ENCODE assay signal across 2 cellular contexts in genomic region chr12:11513288-11513687, GRCh38.
TF ChIP-seq lines count a peak whose summit lies in the region.

No MANE protein-coding gene starts in this region.

TF ChIP-seq in GM23338, 12 proteins besides CTCF, POLR2A, EP300 and RAD21:
- no peak for TF ChIP-seq REST (IDR thresholded peaks at IDR 0.05; ENCODE audit: unreplicated experiment)
- no peak for TF ChIP-seq ETS1 (IDR thresholded peaks at IDR 0.05)
- no peak for TF ChIP-seq EZH2phosphoT487 (IDR thresholded peaks at IDR 0.05; ENCODE audit: unreplicated experiment)
- no peak for TF ChIP-seq EZH2 (IDR thresholded peaks at IDR 0.05; ENCODE audit: low read depth, unreplicated experiment)
- no peak for TF ChIP-seq ZNF462 (CRISPR knock-in tag; IDR thresholded peaks at IDR 0.05)
- TF ChIP-seq NANOG (IDR thresholded peaks at IDR 0.05; ENCODE audit: borderline replicate concordance) = no peak
- TF ChIP-seq CREB1 (CRISPR knock-in tag; IDR thresholded peaks at IDR 0.05; ENCODE audit: low read depth) = no peak
- no peak for TF ChIP-seq STAT1 (IDR thresholded peaks at IDR 0.05; ENCODE audit: unreplicated experiment)

TF ChIP-seq in H1, 55 proteins besides CTCF, POLR2A, EP300 and RAD21:
- no peak for TF ChIP-seq GTF2F1 (IDR thresholded peaks at IDR 0.05; ENCODE audit: borderline replicate concordance, low read depth, low read length)
- no peak for TF ChIP-seq RFX5 (IDR thresholded peaks at IDR 0.05; ENCODE audit: borderline replicate concordance, low read depth, low read length)
- TF ChIP-seq SIRT6 (IDR thresholded peaks at IDR 0.05; ENCODE audit: low read length) = no peak
- TF ChIP-seq KDM1A (IDR thresholded peaks at IDR 0.05; ENCODE audit: borderline replicate concordance, low read length) = no peak
- TF ChIP-seq GABPA (IDR thresholded peaks at IDR 0.05; ENCODE audit: borderline replicate concordance, insufficient read depth, low read length) = no peak
- no peak for TF ChIP-seq BCL11A (IDR thresholded peaks at IDR 0.05; ENCODE audit: low read depth in 2 of 2, low read length in 2 of 2)
- no peak for TF ChIP-seq JUN (IDR thresholded peaks at IDR 0.05; ENCODE audit: low read depth, low read length)
- no peak for TF ChIP-seq CHD7 (IDR thresholded peaks at IDR 0.05; ENCODE audit: insufficient replicate concordance, low read length)
- no peak for TF ChIP-seq RXRA (IDR thresholded peaks at IDR 0.05; ENCODE audit: insufficient read depth, low read depth, low read length)
- TF ChIP-seq SAP30 (IDR thresholded peaks at IDR 0.05; ENCODE audit: insufficient read depth, insufficient replicate concordance, low read length) = no peak
- no peak for TF ChIP-seq TCF12 (IDR thresholded peaks at IDR 0.05; ENCODE audit: low read depth, low read length)
- no peak for TF ChIP-seq CHD1 (IDR thresholded peaks at IDR 0.05; ENCODE audit: low read depth, low read length)
- TF ChIP-seq JUND (IDR thresholded peaks at IDR 0.05; ENCODE audit: low read length) = no peak
- TF ChIP-seq CHD2 (IDR thresholded peaks at IDR 0.05; ENCODE audit: low read length) = no peak
- TF ChIP-seq SRF (IDR thresholded peaks at IDR 0.05; ENCODE audit: low read depth, low read length) = no peak
- TF ChIP-seq YY1 (IDR thresholded peaks at IDR 0.05; ENCODE audit: low read depth, low read length) = no peak
- TF ChIP-seq E2F6 (IDR thresholded peaks at IDR 0.05) = no peak
